In genomic region chr5:55440188-55440646, GRCh38 we compare ENCODE assay signal across 10 cellular contexts.
A peak's percentile ranks its signal among the peaks of the same experiment; 100 is the strongest.
DNase-seq lines count a peak whose midpoint lies in the region; ATAC-seq and TF ChIP-seq lines count a peak whose summit lies in the region.
"Had no signal": no experiment of that assay in that cellular context is flagged by ENCODE, and none has a peak within 500 bp of the region (broad histone marks: within the 10 kb centered on the region; RNA-seq: fewer than 3 reads in every experiment).

No MANE protein-coding gene starts in this region.

- RAD21 ChIA-PET in HCT116 (lab: Charles Lee; ENCODE audit: low non-redundant PET in 1 of 2, low total read pairs in 2 of 2, uncharacterized antibody in 2 of 2, unreplicated experiment in 2 of 2) = no interaction called here

- H3K36me3 ChIP-seq in HCT116 (ENCODE audit: control insufficient read depth in 1 of 2, insufficient read depth in 2 of 2, low read length in 2 of 2) = no peaks in the 10 kb centered on the region
- H3K36me3 ChIP-seq in spleen = peaks cover 0 to 30% (median 0%) of the 10 kb centered on the region in 6 donors

- DNase-seq in HCT116 (ENCODE audit: low read depth, low spot score) = no peak
- DNase-seq in WTC11 (ENCODE audit: low spot score) = no peak
- DNase-seq in fibroblast of villous mesenchyme (ENCODE audit: low read depth) = peak; percentile 54
- no peak for DNase-seq in spleen
- no peak for DNase-seq in 8988T
- DNase-seq in left colon = no peak
- no peak for DNase-seq in NCI-H1930 (lab: John Stamatoyannopoulos, UW)
- no peak for DNase-seq in cerebellar cortex (ENCODE audit: low spot score)
- DNase-seq: kidney had no signal

- no peaks in the 10 kb centered on the region for H4K20me1 ChIP-seq in HCT116 (ENCODE audit: insufficient read depth)

- peaks cover 38% of the 10 kb centered on the region for H3K36me3 Mint-ChIP-seq in WTC11

- ATAC-seq in HCT116 (no peak), WTC11 (peak; percentile 23; the same call in 1 of the 2 replicates), left colon (no peak)

- BruUV-seq in HCT116 (replicated peaks; lab: Mats Ljungman, UMichigan) = no TSS peak

- H3K79me2 ChIP-seq in HCT116 (ENCODE audit: insufficient read depth, low read length) = no peaks in the 10 kb centered on the region

- H3K9me3 Mint-ChIP-seq in WTC11 = peaks cover 13% of the 10 kb centered on the region

- TF ChIP-seq POLR2A in HCT116 (IDR thresholded peaks at IDR 0.05; ENCODE audit: borderline replicate concordance, extremely low read depth, insufficient read depth, insufficient read length) (no peak), spleen (IDR thresholded peaks at IDR 0.05) (no peak)

- peaks cover 46% of the 10 kb centered on the region for H3K4me1 Mint-ChIP-seq in WTC11

- TF ChIP-seq CTCF in HCT116 (IDR thresholded peaks at IDR 0.05 in 2 of 3, conservative IDR thresholded peaks at IDR 0.05 in 1 of 3; ENCODE audit: borderline replicate concordance in 1 of 3, insufficient read depth in 1 of 3, low read depth in 2 of 3, low read length in 2 of 3) (no peak), WTC11 (IDR thresholded peaks at IDR 0.05) (no peak), fibroblast of villous mesenchyme (IDR thresholded peaks at IDR 0.05; ENCODE audit: insufficient read depth, low read depth, low read length) (no peak), spleen (IDR thresholded peaks at IDR 0.05 in 8 of 11, conservative IDR thresholded peaks at IDR 0.05 in 3 of 11) (no peak)

- TF ChIP-seq RAD21 in HCT116 (IDR thresholded peaks at IDR 0.05; ENCODE audit: low read depth) = no peak

- WGBS in spleen, 5 donors = 58 to 75% (median 67%) methylated on average over 6 of the region's 6 CpGs

- CTCF ChIA-PET in HCT116 (lab: Charles Lee) = no interaction called here
- CTCF ChIA-PET in WTC11 (lab: Charles Lee) = interaction anchor here (5.1 kb wide), 1 partner anchor 252 kb away, joined by 21 read pairs; no protein-coding TSS in a partner anchor

- no peak overlapping the region for H3K9ac ChIP-seq in HCT116 (ENCODE audit: low read length)
- H3K9ac ChIP-seq: KMS-11 had no signal

- H3K4me3 ChIP-seq in HCT116 (replicated peaks in 1 of 2; ENCODE audit: low read depth in 1 of 2, low read length in 2 of 2) = no peak overlapping the region
- H3K4me3 ChIP-seq in fibroblast of villous mesenchyme (ENCODE audit: low read depth, low read length) = no peak overlapping the region
- no peak overlapping the region for H3K4me3 ChIP-seq in spleen

- H3K4me1 ChIP-seq in HCT116 (ENCODE audit: control insufficient read depth in 1 of 2, insufficient read depth in 2 of 2, low read length in 2 of 2) (peaks cover 34 to 42% of the 10 kb centered on the region in 2 experiments), spleen (peaks cover 0 to 22% (median 10%) of the 10 kb centered on the region in 6 donors)

- H3K4me3 Mint-ChIP-seq in WTC11 = no peak overlapping the region

- H3K27me3 Mint-ChIP-seq in WTC11 (ENCODE audit: low read depth) = no peaks in the 10 kb centered on the region

- POLR2A ChIA-PET in HCT116 (lab: Charles Lee) (no interaction called here), WTC11 (lab: Charles Lee) (no interaction called here)

- no peaks in the 10 kb centered on the region for H3K9me2 ChIP-seq in HCT116 (ENCODE audit: insufficient read depth)

- no peaks in the 10 kb centered on the region for H3K27me3 ChIP-seq in HCT116 (ENCODE audit: insufficient read depth, low read length)
- H3K27me3 ChIP-seq in spleen (replicated peaks in 1 of 7) = no peaks in the 10 kb centered on the region

- H3K9me3 ChIP-seq in HCT116 (ENCODE audit: control insufficient read depth in 1 of 2, insufficient read depth in 1 of 2, low read depth in 1 of 2, low read length in 2 of 2) (no peaks in the 10 kb centered on the region), spleen (peaks cover 0 to 13% (median 6%) of the 10 kb centered on the region in 8 donors)

- intact Hi-C loops in HCT116 (cut with micrococcal nuclease) (no loop called here), spleen (cut with DNase I; ENCODE audit: low total_unique reads) (no loop called here), left colon (cut with DNase I, micrococcal nuclease) (no loop called here)

- H3K27ac ChIP-seq in HCT116 (ENCODE audit: low read depth, low read length) (no peak overlapping the region), spleen (peak overlapping the region in 7 of 8 donors; percentile 18 to 65 (median 57))
- H3K27ac ChIP-seq: KMS-11 had no signal

- H3K27ac Mint-ChIP-seq in WTC11 = peak overlapping the region; percentile 83

- H3K4me2 ChIP-seq in HCT116 (ENCODE audit: low read length) = peak overlapping the region; percentile 75
- H3K4me2 ChIP-seq: KMS-11 had no signal

- no peak overlapping the region for H2AFZ ChIP-seq in HCT116 (ENCODE audit: low read depth, low read length, poor library complexity, severe bottlenecking)

TF ChIP-seq in HCT116, 20 proteins besides CTCF, POLR2A, EP300 and RAD21:
- TF ChIP-seq EGR1 (IDR thresholded peaks at IDR 0.05; ENCODE audit: low read depth) (0 out of 2 replicates have a peak, but pooled peaks have one; percentile 36), POLR2AphosphoS5 (IDR thresholded peaks at IDR 0.05; ENCODE audit: low read depth, low read length) (no peak), ZNF274 (IDR thresholded peaks at IDR 0.05; ENCODE audit: low read depth, low read length) (no peak)
TF ChIP-seq in HCT116: peak in this region for 1.

TF ChIP-seq in WTC11, 78 proteins besides CTCF, POLR2A, EP300 and RAD21:
- TF ChIP-seq STAT6 (CRISPR knock-in tag; conservative IDR thresholded peaks at IDR 0.05; ENCODE audit: low read depth) = no peak
- no peak for TF ChIP-seq ZNF317 (CRISPR knock-in tag; IDR thresholded peaks at IDR 0.05; ENCODE audit: borderline replicate concordance, low read depth)
